ENCODE assay signal across 11 cellular contexts in the genomic region with DNA sequence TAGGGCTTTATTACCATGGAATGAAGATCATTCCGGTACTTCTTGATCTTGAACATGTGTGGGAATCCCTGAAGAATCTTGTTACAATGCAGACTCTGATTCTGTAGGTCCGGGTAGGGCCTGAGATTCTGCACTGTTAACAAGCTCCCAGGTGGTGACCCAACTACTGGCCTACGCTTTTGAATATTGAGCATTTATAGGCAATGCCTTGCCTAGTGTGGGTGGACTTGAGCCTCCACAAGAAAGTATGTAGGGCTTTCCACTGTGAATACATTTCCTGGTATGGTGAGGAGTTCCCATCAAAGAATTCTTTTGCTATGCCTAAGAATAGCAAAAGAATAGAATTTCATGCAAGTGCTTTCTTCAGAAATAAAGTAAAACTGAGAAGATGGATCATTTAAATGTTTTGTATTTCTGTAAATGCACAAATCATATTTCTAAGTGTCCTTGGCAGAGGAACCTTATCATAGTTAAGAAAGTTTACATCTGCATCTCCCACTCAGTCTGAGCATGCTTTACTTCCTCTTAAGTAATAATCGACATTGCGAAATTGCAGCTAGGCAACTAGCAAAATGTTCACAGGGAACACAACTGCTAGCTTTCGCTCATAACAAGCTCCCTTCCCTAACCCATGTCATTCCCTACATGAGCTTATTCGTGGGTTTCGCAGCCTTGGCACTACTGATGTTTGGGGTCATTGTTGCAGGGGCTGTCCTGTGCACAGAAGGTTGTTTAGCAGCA.
DNase-seq lines count a peak whose midpoint lies in the region; FAIRE-seq and TF ChIP-seq lines count a peak whose summit lies in the region.
"Had no signal": no experiment of that assay in that cellular context is flagged by ENCODE, and none has a peak within 500 bp of the region (broad histone marks: within the 10 kb centered on the region; RNA-seq: fewer than 3 reads in every experiment).

No MANE protein-coding gene starts in this region.

- POLR2A ChIA-PET in AG04449 (lab: Yijun Ruan, JAX): no interaction called here

- CTCF ChIA-PET in AG04449 (lab: Yijun Ruan, JAX): interaction anchor here (0.7 to 1.5 kb wide), 4 partner anchors 8 to 388 kb away, joined by 3 to 5 read pairs (median 3); no protein-coding TSS in a partner anchor

- TF ChIP-seq CTCF in AG04449 (IDR thresholded peaks at IDR 0.05; ENCODE audit: insufficient read depth, low read length, missing control alignments): no peak
- no peak for TF ChIP-seq CTCF in bronchial epithelial cell (IDR thresholded peaks at IDR 0.05; ENCODE audit: insufficient read depth, low read length, severe bottlenecking)

- DNase-seq in AG04449 (ENCODE audit: low read depth, low spot score) (peak; percentile 73), LoVo (ENCODE audit: low spot score) (peak; percentile 54), bronchial epithelial cell (ENCODE audit: low read depth) (peak; percentile 93), medulla oblongata (ENCODE audit: extremely low spot score) (peak; percentile 55), NCI-H510A (lab: John Stamatoyannopoulos, UW) (no peak), COLO668 (lab: John Stamatoyannopoulos, UW; ENCODE audit: unreplicated experiment) (no peak)
- no peak for DNase-seq in activated T-cell treated with anti-CD3 and anti-CD28 coated beads, Interleukin-2, amount 50 U/mL, for 48 hours
- no peak for DNase-seq in activated CD8-positive, alpha-beta memory T cell treated with anti-CD3 and anti-CD28 coated beads, Interleukin-2, amount 50 U/mL, for 4 hours
- DNase-seq: activated naive CD8-positive, alpha-beta T cell treated with anti-CD3 and anti-CD28 coated beads, Interleukin-2, amount 50 U/mL, for 24 hours; RPMI8226 had no signal

- H3K27me3 ChIP-seq in bronchial epithelial cell (ENCODE audit: control insufficient read depth, insufficient read depth, low read length): no peaks in the 10 kb centered on the region
- H3K27me3 ChIP-seq: uterus had no signal

- no peak for FAIRE-seq in bronchial epithelial cell (lab: Jason Lieb, UNC)

- no peaks in the 10 kb centered on the region for H3K36me3 ChIP-seq in bronchial epithelial cell (ENCODE audit: control insufficient read depth, insufficient read depth, low read length)
- H3K36me3 ChIP-seq: uterus had no signal

- H3K4me3 ChIP-seq in AG04449 (ENCODE audit: low read depth, low read length) (no peak overlapping the region), bronchial epithelial cell (ENCODE audit: low read depth, low read length) (no peak overlapping the region)
- H3K4me3 ChIP-seq: uterus had no signal

Comparison
In these comparisons a context has a peak if more than half of its experiments do, and no peak if none do; other contexts are left out.
1. DNase-seq: peak in AG04449 (single experiment), LoVo (single experiment), bronchial epithelial cell (single experiment) and medulla oblongata (single experiment); none in NCI-H510A (single experiment), COLO668 (single experiment), activated T-cell treated with anti-CD3 and anti-CD28 coated beads, Interleukin-2, amount 50 U/mL, for 48 hours (0 of 2) and activated CD8-positive, alpha-beta memory T cell treated with anti-CD3 and anti-CD28 coated beads, Interleukin-2, amount 50 U/mL, for 4 hours (single experiment).